Comparison of ENCODE assay signal across 7 cellular contexts in genomic region chr18:65214456-65214855, GRCh38.
"Had no signal": no experiment of that assay in that cellular context is flagged by ENCODE, and none has a peak within 500 bp of the region (broad histone marks: within the 10 kb centered on the region; RNA-seq: fewer than 3 reads in every experiment).

No MANE protein-coding gene starts in this region.

- DNase-seq: GM23248, GOT3, H7, HFFc6, KBM-7 had no signal

- H3K4me3 ChIP-seq: GM23248, HAP-1 had no signal

- H3K36me3 ChIP-seq: HAP-1 had no signal

- H3K9me3 ChIP-seq: HAP-1 had no signal

- H3K4me1 ChIP-seq: HAP-1 had no signal

- H3K9ac ChIP-seq: GM23248 had no signal

- H3K27ac ChIP-seq: GM23248, HL-60 had no signal

- H2AFZ ChIP-seq: GM23248 had no signal
